In the genomic region with DNA sequence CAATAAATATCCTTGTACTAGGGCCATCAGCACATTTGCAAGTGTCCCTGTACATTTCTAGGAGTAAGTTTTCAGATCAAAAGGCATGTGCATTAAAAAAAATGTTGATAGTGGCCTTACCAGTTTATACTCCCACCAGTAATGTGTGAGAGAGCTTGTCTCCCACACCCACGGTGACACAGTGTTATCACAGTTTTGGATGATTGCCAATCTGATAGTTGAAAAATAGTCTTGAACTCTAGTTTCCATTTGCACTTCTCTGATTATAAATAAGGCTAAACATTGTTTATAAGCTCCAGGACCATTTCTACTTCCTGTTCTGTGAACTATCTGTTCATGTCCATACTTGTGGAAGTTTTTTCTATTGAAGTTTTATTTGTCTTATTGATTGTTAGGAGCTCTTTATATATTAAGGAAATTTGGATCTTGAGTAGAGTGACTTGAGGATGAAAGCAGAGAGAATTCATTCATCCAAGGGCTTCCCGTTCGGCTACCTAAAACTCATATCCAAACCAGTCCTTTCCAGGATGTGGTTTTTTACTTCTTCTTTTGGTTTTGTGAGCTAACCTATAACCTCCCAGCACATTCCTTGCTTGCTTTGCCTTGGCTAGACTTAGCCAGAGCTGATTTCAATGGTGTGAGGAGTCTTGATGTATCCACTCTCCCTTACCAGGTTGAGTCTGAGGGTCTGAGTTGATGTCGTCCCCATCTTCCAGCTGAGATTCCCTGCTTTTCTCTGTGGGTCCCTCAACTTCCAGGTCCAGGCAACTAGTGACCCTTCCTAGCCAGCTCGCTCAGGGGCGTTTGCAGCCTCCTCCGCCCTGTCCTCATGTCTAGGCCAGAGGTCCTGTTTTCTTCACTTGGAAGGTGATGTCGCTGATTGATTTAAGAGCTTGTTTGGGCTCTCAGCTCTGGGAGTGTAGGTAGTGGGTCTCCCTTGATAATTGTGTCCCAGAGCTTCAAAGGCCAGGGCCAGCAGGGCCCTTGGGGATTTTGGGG, we compare ENCODE assay signal across 11 cellular contexts. TPM values are rescaled to one million over a fixed set of nuclear protein-coding genes. Genes with fewer than 3 reads are reported as not detected.
DNase-seq lines count a peak whose midpoint lies in the region; ATAC-seq and TF ChIP-seq lines count a peak whose summit lies in the region.
"Not testable (repeated sequence)": the region's sequence is repeated elsewhere in the genome, so short reads cannot be mapped to it uniquely, and the experiment has no call there.
"Had no signal": no experiment of that assay in that cellular context is flagged by ENCODE, and none has a peak within 500 bp of the region (broad histone marks: within the 10 kb centered on the region; RNA-seq: fewer than 3 reads in every experiment).

No MANE protein-coding gene starts in this region.

- peaks cover 21% of the 10 kb centered on the region for H3K36me3 Mint-ChIP-seq in Calu3 (ENCODE audit: insufficient read depth, unreplicated experiment)
- H3K36me3 Mint-ChIP-seq in activated CD4-positive, alpha-beta T cell treated with anti-CD3 and anti-CD28 coated beads for 36 hours (ENCODE audit: low read depth); activated naive CD4-positive, alpha-beta T cell treated with anti-CD3 and anti-CD28 coated beads, Interleukin-2, amount 10 ng/mL, durations not matched to agents 7 days and 5 days; type B pancreatic cell: not testable (repeated sequence)

- TF ChIP-seq POLR2A in erythroblast (IDR thresholded peaks at IDR 0.05; ENCODE audit: low read length) = not testable (repeated sequence)

- TF ChIP-seq CTCF in Calu3 (IDR thresholded peaks at IDR 0.05; ENCODE audit: unreplicated experiment); RWPE1 (conservative IDR thresholded peaks at IDR 0.05; ENCODE audit: low read depth); type B pancreatic cell (conservative IDR thresholded peaks at IDR 0.05): not testable (repeated sequence)

- not testable (repeated sequence) for H3K27me3 Mint-ChIP-seq in Calu3 (ENCODE audit: unreplicated experiment); activated CD4-positive, alpha-beta T cell treated with anti-CD3 and anti-CD28 coated beads for 36 hours; type B pancreatic cell
- H3K27me3 Mint-ChIP-seq in activated naive CD4-positive, alpha-beta T cell treated with anti-CD3 and anti-CD28 coated beads, Interleukin-2, amount 10 ng/mL, durations not matched to agents 7 days and 5 days = peaks cover 32% of the 10 kb centered on the region

- BruUV-seq in Calu3 (replicated peaks; lab: Mats Ljungman, UMichigan) = not testable (repeated sequence)

- H3K27ac Mint-ChIP-seq in Calu3 (ENCODE audit: unreplicated experiment) (peak overlapping the region; percentile 96), type B pancreatic cell (peak overlapping the region; percentile 92)
- peak overlapping the region; percentile 52 for H3K27ac Mint-ChIP-seq in activated CD4-positive, alpha-beta T cell treated with anti-CD3 and anti-CD28 coated beads for 36 hours
- peak overlapping the region; percentile 11 for H3K27ac Mint-ChIP-seq in activated naive CD4-positive, alpha-beta T cell treated with anti-CD3 and anti-CD28 coated beads, Interleukin-2, amount 10 ng/mL, durations not matched to agents 7 days and 5 days

- POLR2A ChIA-PET in RWPE1 (lab: Yijun Ruan, JAX; ENCODE audit: low non-redundant PET); activated CD4-positive, alpha-beta T cell treated with anti-CD3 and anti-CD28 coated beads for 36 hours (lab: Charles Lee): not testable (repeated sequence)

- not testable (repeated sequence) for DNase-seq in Calu3; RWPE1 (ENCODE audit: low spot score); activated CD4-positive, alpha-beta T cell treated with anti-CD3 and anti-CD28 coated beads for 36 hours; activated naive CD4-positive, alpha-beta T cell treated with anti-CD3 and anti-CD28 coated beads, Interleukin-2, amount 10 ng/mL, durations not matched to agents 7 days and 5 days; type B pancreatic cell (ENCODE audit: extremely low spot score, unreplicated experiment)
- DNase-seq in M059J (ENCODE audit: low read depth) (peak; percentile 43), erythroblast (lab: John Stamatoyannopoulos, UW) (peak; percentile 55 to 69), pons (ENCODE audit: low spot score) (peak; percentile 48)

- peak; percentile 71 for ATAC-seq in activated CD4-positive, alpha-beta T cell treated with anti-CD3 and anti-CD28 coated beads for 36 hours

- CTCF ChIA-PET in Calu3 (lab: Charles Lee) = interaction anchor here (0.9 to 1.2 kb wide), 4 partner anchors 9 to 92 kb away, joined by 3 to 5 read pairs (median 3); no protein-coding TSS in a partner anchor
- CTCF ChIA-PET in RWPE1 (lab: Yijun Ruan, JAX); activated naive CD4-positive, alpha-beta T cell treated with anti-CD3 and anti-CD28 coated beads, Interleukin-2, amount 10 ng/mL, durations not matched to agents 7 days and 5 days (lab: Charles Lee): not testable (repeated sequence)
- CTCF ChIA-PET in activated CD4-positive, alpha-beta T cell treated with anti-CD3 and anti-CD28 coated beads for 36 hours (lab: Charles Lee) = interaction anchor here (0.6 to 1.1 kb wide), 8 partner anchors 18 to 386 kb away, joined by 3 to 5 read pairs (median 3); partner anchors contain the start of gene MPRIP

- H3K9me3 Mint-ChIP-seq in Calu3 (ENCODE audit: low read depth, unreplicated experiment); activated CD4-positive, alpha-beta T cell treated with anti-CD3 and anti-CD28 coated beads for 36 hours (ENCODE audit: low read depth); activated naive CD4-positive, alpha-beta T cell treated with anti-CD3 and anti-CD28 coated beads, Interleukin-2, amount 10 ng/mL, durations not matched to agents 7 days and 5 days; type B pancreatic cell: not testable (repeated sequence)

- H3K27ac ChIP-seq in RWPE1 = peak overlapping the region; percentile 53

- not testable (repeated sequence) for H3K4me3 Mint-ChIP-seq in Calu3 (ENCODE audit: low read depth, unreplicated experiment); activated CD4-positive, alpha-beta T cell treated with anti-CD3 and anti-CD28 coated beads for 36 hours; activated naive CD4-positive, alpha-beta T cell treated with anti-CD3 and anti-CD28 coated beads, Interleukin-2, amount 10 ng/mL, durations not matched to agents 7 days and 5 days
- peak overlapping the region; percentile 41 for H3K4me3 Mint-ChIP-seq in type B pancreatic cell

- intact Hi-C loops in Calu3 (cut with micrococcal nuclease; ENCODE audit: unreplicated experiment); activated CD4-positive, alpha-beta T cell treated with anti-CD3 and anti-CD28 coated beads for 36 hours (cut with DNase I, micrococcal nuclease): not testable (repeated sequence)

- H3K4me1 Mint-ChIP-seq in Calu3 (ENCODE audit: low read depth, unreplicated experiment) (peaks cover 55% of the 10 kb centered on the region), type B pancreatic cell (ENCODE audit: unreplicated experiment) (peaks cover 14% of the 10 kb centered on the region)
- H3K4me1 Mint-ChIP-seq in activated CD4-positive, alpha-beta T cell treated with anti-CD3 and anti-CD28 coated beads for 36 hours = peaks cover 27% of the 10 kb centered on the region
- H3K4me1 Mint-ChIP-seq in activated naive CD4-positive, alpha-beta T cell treated with anti-CD3 and anti-CD28 coated beads, Interleukin-2, amount 10 ng/mL, durations not matched to agents 7 days and 5 days = peaks cover 31% of the 10 kb centered on the region

RNA-seq across cellular contexts. Expression of gene MPRIP, which starts 25.8 kb away (rescaled TPM):
- total RNA-seq in Calu3 (2022) (338 and 423 TPM in 2 replicates), type B pancreatic cell (ENCODE audit: low replicate concordance) (275 and 367 TPM in 2 replicates)
- total RNA-seq in M059J (2014; rRNA removed; shearing (Covaris generic)) = 78.2 and 127 TPM in 2 replicates
- total RNA-seq in activated CD4-positive, alpha-beta T cell treated with anti-CD3 and anti-CD28 coated beads for 36 hours = 100 to 1,000 TPM; 131 to 179 TPM

RNA-seq across cellular contexts. Expression of gene TNFRSF13B, which starts 44.6 kb away (rescaled TPM):
- total RNA-seq in Calu3 (2022) (not detected in 2 replicates), type B pancreatic cell (ENCODE audit: low replicate concordance) (not detected in 2 replicates)
- not detected in 2 replicates for total RNA-seq in M059J (2014; rRNA removed; shearing (Covaris generic))
- not detected for total RNA-seq in activated CD4-positive, alpha-beta T cell treated with anti-CD3 and anti-CD28 coated beads for 36 hours
- total RNA-seq: GM23248, left lobe of liver, Right ventricle myocardium superior had no signal

Comparison
In these comparisons a context has a peak if more than half of its experiments do, and no peak if none do; other contexts are left out.
1. H3K27ac Mint-ChIP-seq: peak in every context shown above with its lines; median percentile 96 in Calu3; 92 in type B pancreatic cell; 52 in activated CD4-positive, alpha-beta T cell treated with anti-CD3 and anti-CD28 coated beads for 36 hours; 11 in activated naive CD4-positive, alpha-beta T cell treated with anti-CD3 and anti-CD28 coated beads, Interleukin-2, amount 10 ng/mL, durations not matched to agents 7 days and 5 days.